In the genomic region with DNA sequence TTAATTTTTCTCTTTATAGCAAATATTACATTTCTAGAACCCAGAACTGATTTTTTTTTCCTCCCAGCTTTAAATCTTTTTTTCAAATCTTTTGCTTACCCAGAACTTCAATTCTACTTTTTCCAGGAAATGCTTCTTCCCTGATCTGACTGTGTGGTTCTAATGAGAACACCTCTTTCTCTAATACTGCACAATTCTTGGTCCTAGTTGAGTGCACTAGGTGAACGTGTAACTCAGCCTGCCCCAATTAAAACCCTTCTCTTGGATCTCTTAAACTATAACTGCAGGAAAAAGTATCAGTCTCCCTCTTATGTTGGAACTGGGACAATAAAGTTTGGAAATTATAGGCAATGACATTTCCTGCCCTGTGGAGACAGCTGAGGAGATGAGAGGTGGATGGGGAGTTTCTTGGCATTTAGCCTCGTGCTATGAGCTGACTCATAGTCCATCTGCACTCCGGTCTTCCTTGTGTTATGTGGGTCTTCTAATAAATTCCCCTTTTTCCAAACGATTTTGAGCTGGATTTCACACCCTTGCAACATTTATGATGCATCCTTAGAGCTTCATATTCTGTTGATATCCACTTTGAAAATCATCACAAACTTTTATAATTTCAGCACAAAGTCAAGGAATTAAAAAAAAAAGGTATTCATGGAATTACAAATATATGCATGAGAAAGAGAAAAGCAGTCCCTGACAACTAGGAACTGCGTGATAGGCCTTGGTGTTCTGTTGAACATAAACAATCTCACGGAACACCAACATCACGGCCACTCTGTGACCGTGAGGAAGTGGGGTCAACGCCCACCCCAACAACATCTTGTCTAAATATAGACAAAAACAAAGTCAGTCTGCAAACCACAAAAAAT, we compare ENCODE assay signal across 10 cellular contexts. TPM values are rescaled to one million over a fixed set of nuclear protein-coding genes. Genes with fewer than 3 reads are reported as not detected.
DNase-seq lines count a peak whose midpoint lies in the region; TF ChIP-seq lines count a peak whose summit lies in the region.
"Had no signal": no experiment of that assay in that cellular context is flagged by ENCODE, and none has a peak within 500 bp of the region (broad histone marks: within the 10 kb centered on the region; RNA-seq: fewer than 3 reads in every experiment).

No MANE protein-coding gene starts in this region.

- no peak overlapping the region for H3K4me3 Mint-ChIP-seq in activated CD4-positive, alpha-beta T cell treated with anti-CD3 and anti-CD28 coated beads, Interleukin-2, amount 10 ng/mL, durations not matched to agents 7 days and 5 days
- H3K4me3 Mint-ChIP-seq: activated T-cell treated with anti-CD3 and anti-CD28 coated beads, Interleukin-2, amount 50 U/mL, for 24 hours had no signal

- H3K9me3 Mint-ChIP-seq in activated CD4-positive, alpha-beta T cell treated with anti-CD3 and anti-CD28 coated beads, Interleukin-2, amount 10 ng/mL, durations not matched to agents 7 days and 5 days, result no peaks in the 10 kb centered on the region
- H3K9me3 Mint-ChIP-seq: activated T-cell treated with anti-CD3 and anti-CD28 coated beads, Interleukin-2, amount 50 U/mL, for 24 hours had no signal

- H3K27me3 ChIP-seq in SJSA1 (replicated peaks) (no peaks in the 10 kb centered on the region), smooth muscle cell (ENCODE audit: low read depth) (no peaks in the 10 kb centered on the region)

- no peaks in the 10 kb centered on the region for H3K79me2 ChIP-seq in smooth muscle cell (ENCODE audit: low read depth)

- no peak overlapping the region for H2AFZ ChIP-seq in smooth muscle cell (ENCODE audit: low read depth)

- peaks cover 30% of the 10 kb centered on the region for H3K4me1 ChIP-seq in SJSA1 (replicated peaks)
- H3K4me1 ChIP-seq in smooth muscle cell (ENCODE audit: low read depth), result peaks cover 7% of the 10 kb centered on the region

- H3K36me3 ChIP-seq in SJSA1 (no peaks in the 10 kb centered on the region), smooth muscle cell (ENCODE audit: low read depth) (no peaks in the 10 kb centered on the region)

- POLR2A ChIA-PET in activated CD4-positive, alpha-beta T cell treated with anti-CD3 and anti-CD28 coated beads, Interleukin-2, amount 10 ng/mL, durations not matched to agents 7 days and 5 days (lab: Charles Lee), result no interaction called here

- H4K20me1 ChIP-seq in smooth muscle cell (ENCODE audit: low read depth), result no peaks in the 10 kb centered on the region

- peaks cover 6% of the 10 kb centered on the region for H3K4me1 Mint-ChIP-seq in activated CD4-positive, alpha-beta T cell treated with anti-CD3 and anti-CD28 coated beads, Interleukin-2, amount 10 ng/mL, durations not matched to agents 7 days and 5 days

- 31% methylated on average over 9 of the region's 9 CpGs for WGBS in smooth muscle cell (ENCODE audit: low lambda C conversion rate)

- TF ChIP-seq CTCF in foreskin fibroblast (IDR thresholded peaks at IDR 0.05; ENCODE audit: low read depth, low read length), result no peak
- no peak for TF ChIP-seq CTCF in smooth muscle cell (IDR thresholded peaks at IDR 0.05; ENCODE audit: borderline replicate concordance, insufficient read depth, poor library complexity, severe bottlenecking)

- H3F3A ChIP-seq in smooth muscle cell (ENCODE audit: low read depth), result peaks cover 10% of the 10 kb centered on the region

- H3K9ac ChIP-seq in smooth muscle cell (ENCODE audit: low read depth), result no peak overlapping the region

- CTCF ChIA-PET in activated CD4-positive, alpha-beta T cell treated with anti-CD3 and anti-CD28 coated beads, Interleukin-2, amount 10 ng/mL, durations not matched to agents 7 days and 5 days (lab: Charles Lee), result interaction anchor here (1.2 kb wide), 1 partner anchor 91 kb away, joined by 3 read pairs; no protein-coding TSS in a partner anchor

- H3K27ac Mint-ChIP-seq in activated CD4-positive, alpha-beta T cell treated with anti-CD3 and anti-CD28 coated beads, Interleukin-2, amount 10 ng/mL, durations not matched to agents 7 days and 5 days, result no peak overlapping the region
- H3K27ac Mint-ChIP-seq: activated T-cell treated with anti-CD3 and anti-CD28 coated beads, Interleukin-2, amount 50 U/mL, for 24 hours had no signal

- H3K4me3 ChIP-seq in SJSA1, result no peak overlapping the region
- H3K4me3 ChIP-seq in foreskin fibroblast (ENCODE audit: low read depth in 1 of 2, low read length in 2 of 2), result peak overlapping the region in 1 of 2 donors; percentile 5
- H3K4me3 ChIP-seq in smooth muscle cell, result no peak overlapping the region

- H3K9me3 ChIP-seq in SJSA1 (replicated peaks) (no peaks in the 10 kb centered on the region), smooth muscle cell (replicated peaks; ENCODE audit: low read depth) (no peaks in the 10 kb centered on the region)

- peak; percentile 87 for DNase-seq in HCEC 1CT
- peak; percentile 72 to 87 for DNase-seq in SJSA1 (ENCODE audit: low read depth in 1 of 2, low spot score in 2 of 2)
- DNase-seq in foreskin fibroblast, result peak; percentile 87 to 94
- no peak for DNase-seq in smooth muscle cell (lab: John Stamatoyannopoulos, UW; ENCODE audit: unreplicated experiment)
- no peak for DNase-seq in superior temporal gyrus (ENCODE audit: extremely low spot score)
- DNase-seq in activated CD4-positive, alpha-beta T cell treated with anti-CD3 and anti-CD28 coated beads, Interleukin-2, amount 10 ng/mL, durations not matched to agents 7 days and 5 days, result no peak
- DNase-seq in stimulated activated naive CD4-positive, alpha-beta T cell (lab: John Stamatoyannopoulos, UW), result no peak
- DNase-seq in NCI-H187 treated with DMSO at 0.1 percent for 48 hours (lab: John Stamatoyannopoulos, UW), result no peak
- DNase-seq: activated T-cell treated with anti-CD3 and anti-CD28 coated beads, Interleukin-2, amount 50 U/mL, for 24 hours; NCI-H526 treated with DMSO at 0.1 percent for 48 hours had no signal

- H3K36me3 Mint-ChIP-seq in activated CD4-positive, alpha-beta T cell treated with anti-CD3 and anti-CD28 coated beads, Interleukin-2, amount 10 ng/mL, durations not matched to agents 7 days and 5 days (ENCODE audit: low read depth), result no peaks in the 10 kb centered on the region

- H3K27ac ChIP-seq in SJSA1 (peak overlapping the region; percentile 76), smooth muscle cell (ENCODE audit: low read depth) (peak overlapping the region; percentile 71)

- H3K27me3 Mint-ChIP-seq in activated CD4-positive, alpha-beta T cell treated with anti-CD3 and anti-CD28 coated beads, Interleukin-2, amount 10 ng/mL, durations not matched to agents 7 days and 5 days, result no peaks in the 10 kb centered on the region
- H3K27me3 Mint-ChIP-seq: activated T-cell treated with anti-CD3 and anti-CD28 coated beads, Interleukin-2, amount 50 U/mL, for 24 hours had no signal

- H3K4me2 ChIP-seq in smooth muscle cell, result peak overlapping the region; percentile 67

RNA-seq across cellular contexts. Expression of a gene that starts 52.4 kb away (rescaled TPM):
- 3.7 and 9.9 TPM in 2 replicates for total RNA-seq in SJSA1 (2014; rRNA removed; shearing (Covaris generic))
- total RNA-seq in smooth muscle cell, result 7.3 and 13.4 TPM in 2 replicates
- polyA plus RNA-seq in smooth muscle cell, result 7.9 and 8.8 TPM in 2 replicates
- 1 to 10 TPM; 4.8 to 4.9 TPM for total RNA-seq in activated CD4-positive, alpha-beta T cell treated with anti-CD3 and anti-CD28 coated beads, Interleukin-2, amount 10 ng/mL, durations not matched to agents 7 days and 5 days

Comparison
In these comparisons a context has a peak if more than half of its experiments do, and no peak if none do; other contexts are left out.
1. DNase-seq: peak in HCEC 1CT (single experiment), SJSA1 (2 of 2) and foreskin fibroblast (2 of 2); none in smooth muscle cell (single experiment), superior temporal gyrus (single experiment), activated CD4-positive, alpha-beta T cell treated with anti-CD3 and anti-CD28 coated beads, Interleukin-2, amount 10 ng/mL, durations not matched to agents 7 days and 5 days (single experiment), stimulated activated naive CD4-positive, alpha-beta T cell (0 of 6) and NCI-H187 treated with DMSO at 0.1 percent for 48 hours (single experiment).